In genomic region chr5:28708472-28708871, GRCh38 we compare ENCODE assay signal across 25 cellular contexts.
"Had no signal": no experiment of that assay in that cellular context is flagged by ENCODE, and none has a peak within 500 bp of the region (broad histone marks: within the 10 kb centered on the region; RNA-seq: fewer than 3 reads in every experiment).

No MANE protein-coding gene starts in this region.

- H3K27ac ChIP-seq: epithelial cell of prostate, esophagus squamous epithelium, gastrocnemius medialis, heart right ventricle, left lung, lower lobe of right lung had no signal

- H3K9me3 ChIP-seq: esophagus squamous epithelium, gastrocnemius medialis, left lung, lower lobe of right lung had no signal

- H3K4me3 ChIP-seq: esophagus squamous epithelium, gastrocnemius medialis, heart right ventricle, left lung, lower lobe of right lung, mucosa of descending colon had no signal

- H3K27me3 ChIP-seq: esophagus squamous epithelium, gastrocnemius medialis, heart right ventricle, left lung had no signal

- DNase-seq: cortex of kidney; effector CD8-positive, alpha-beta T cell; effector memory CD8-positive, alpha-beta T cell; endodermal cell; erythroblast; esophagus squamous epithelium; foreskin fibroblast; foreskin melanocyte; gastrocnemius medialis; glutamatergic neuron; head of caudate nucleus; heart right ventricle; hippocampal formation; left cardiac atrium; left lung; left ventricle myocardium superior; lower lobe of right lung; mesenchymal stem cell; mucosa of descending colon; naive B cell; naive thymus-derived CD8-positive, alpha-beta T cell had no signal

- H3K4me1 ChIP-seq: esophagus squamous epithelium, gastrocnemius medialis, heart right ventricle, left lung, lower lobe of right lung had no signal

- ATAC-seq: effector memory CD8-positive, alpha-beta T cell; esophagus mucosa; gastrocnemius medialis; heart right ventricle; left cardiac atrium; left lung; left ventricle myocardium superior; lower lobe of right lung; mucosa of descending colon; naive thymus-derived CD8-positive, alpha-beta T cell had no signal

- H3K36me3 ChIP-seq: esophagus squamous epithelium, gastrocnemius medialis, heart right ventricle, left lung, lower lobe of right lung had no signal

- FAIRE-seq: islet of Langerhans, keratinocyte had no signal
